In the genomic region with DNA sequence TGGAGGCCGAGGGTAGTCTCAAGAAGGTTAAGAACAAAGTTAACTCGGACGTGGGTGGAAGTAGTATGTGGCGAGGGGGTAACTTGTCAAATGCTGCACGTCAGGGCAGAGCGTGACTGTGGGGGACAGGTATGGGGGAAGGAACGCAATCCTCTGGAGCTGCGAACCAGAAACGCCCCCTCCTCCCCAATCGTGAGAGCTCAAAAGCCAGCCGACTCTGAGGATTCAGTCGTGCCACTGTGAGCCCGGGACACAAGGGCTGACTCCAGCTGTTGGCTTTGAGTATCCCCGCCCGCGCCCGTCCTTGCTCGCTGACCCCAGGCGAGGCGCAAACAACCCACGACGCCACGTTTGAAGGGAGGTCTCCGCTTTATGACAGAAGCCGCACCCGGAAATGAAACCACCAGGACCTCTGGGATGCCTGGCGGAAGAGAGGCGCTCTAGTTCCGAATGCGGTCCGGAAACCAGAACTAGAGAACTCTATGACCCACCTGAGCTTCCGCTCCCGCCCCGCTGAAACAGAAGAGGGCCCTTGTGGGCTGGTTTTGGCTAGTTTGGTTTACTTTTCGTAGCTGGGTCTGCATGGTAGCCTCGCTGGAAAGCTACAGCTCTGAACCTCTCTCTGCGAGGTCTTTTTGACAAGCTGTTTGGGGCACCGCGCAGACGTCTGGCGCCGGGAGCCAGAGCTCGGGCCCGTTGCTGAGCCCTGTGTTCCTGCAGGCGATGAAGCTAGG, we compare ENCODE assay signal across 8 cellular contexts. TPM values are rescaled to one million over a fixed set of nuclear protein-coding genes. Genes with fewer than 3 reads are reported as not detected.
A peak's percentile ranks its signal among the peaks of the same experiment; 100 is the strongest.
DNase-seq lines count a peak whose midpoint lies in the region; ATAC-seq and TF ChIP-seq lines count a peak whose summit lies in the region.

A gene (minus strand): TSS at position 377 of the 734 bp plus-strand sequence. CDS start 550 bp downstream, outside the sequence.

- intact Hi-C loops in adrenal gland (cut with DNase I): no loop called here
- intact Hi-C loops in left cardiac atrium (cut with DNase I): no loop called here
- intact Hi-C loops in posterior cingulate gyrus (cut with DNase I): loop anchor here (1.0 to 10.0 kb wide), 2 partner anchors 9 to 434 kb away; a partner anchor contains a TSS

- no peak for TF ChIP-seq EP300 in upper lobe of left lung (IDR thresholded peaks at IDR 0.05)

- H3K27me3 ChIP-seq in adrenal gland (no peaks in the 10 kb centered on the region), upper lobe of left lung (no peaks in the 10 kb centered on the region)

- peak in 1 of 2 donors; percentile 80 for TF ChIP-seq POLR2A in adrenal gland (IDR thresholded peaks at IDR 0.05)
- TF ChIP-seq POLR2A in upper lobe of left lung (IDR thresholded peaks at IDR 0.05): peak in 3 of 4 donors; percentile 75 to 85 (median 76)

- TF ChIP-seq CTCF in adrenal gland (IDR thresholded peaks at IDR 0.05) (no peak), upper lobe of left lung (IDR thresholded peaks at IDR 0.05) (no peak)

- H3K27ac ChIP-seq in adrenal gland: peak within 1 kb of the TSS; percentile 22 to 91 (median 83)
- peak within 1 kb of the TSS; percentile 84 to 96 (median 87) for H3K27ac ChIP-seq in upper lobe of left lung

- ATAC-seq in HG02759 (IDR thresholded peaks at IDR 0.05; ENCODE audit: unreplicated experiment) (peak; percentile 96), left cardiac atrium (peak; percentile 98 to 99), upper lobe of left lung (ENCODE audit: low FRiP score in 2 of 2) (peak; percentile 97 to 99)

- H3K4me1 ChIP-seq in adrenal gland (replicated peaks in 1 of 2) (peaks cover 14 to 20% of the 10 kb centered on the region in 2 donors), upper lobe of left lung (peaks cover 14 to 21% (median 18%) of the 10 kb centered on the region in 4 donors)

- H3K9me3 ChIP-seq in adrenal gland (replicated peaks in 1 of 3): no peaks in the 10 kb centered on the region
- H3K9me3 ChIP-seq in upper lobe of left lung: no peaks in the 10 kb centered on the region

- H3K36me3 ChIP-seq in adrenal gland (replicated peaks in 1 of 2) (peaks cover 0 to 11% of the 10 kb centered on the region in 2 donors), upper lobe of left lung (peaks cover 0 to 20% (median 2%) of the 10 kb centered on the region in 4 donors)

- peak within 1 kb of the TSS; percentile 91 for H3K4me3 ChIP-seq in GM08714 (ENCODE audit: low read length)
- H3K4me3 ChIP-seq in adrenal gland: peak within 1 kb of the TSS; percentile 29 to 96 (median 50)
- peak within 1 kb of the TSS; percentile 56 to 75 (median 66) for H3K4me3 ChIP-seq in upper lobe of left lung

- WGBS in adrenal gland, 4 donors: 0 to 1% (median 0%) methylated on average over 21 to 45 of the region's 45 CpGs
- WGBS in upper lobe of left lung, 2 donors: 0% methylated on average over 18 to 45 of the region's 45 CpGs

- DNase-seq in NCI-H1436 (lab: John Stamatoyannopoulos, UW) (peak; percentile 85), SW480 (ENCODE audit: low spot score) (peak; percentile 91), adrenal gland (peak; percentile 83 to 96 (median 91)), left cardiac atrium (peak; percentile 93), posterior cingulate gyrus (peak; percentile 88 to 99 (median 94)), upper lobe of left lung (peak; percentile 85 to 94)

RNA-seq across cellular contexts. Expression of the gene that starts here (rescaled TPM):
- total RNA-seq in adrenal gland: 10 to 100 TPM in 5 of 8 donors, 1 to 10 TPM in 3; 8.9 to 16.3 (median 11.5) TPM
- polyA plus RNA-seq in adrenal gland: 10 to 100 TPM in 1 of 3 donors, 1 to 10 TPM in 2; 4.2 to 18.5 (median 4.7) TPM
- total RNA-seq in left cardiac atrium: 1 to 10 TPM; 6.3 to 6.5 TPM
- total RNA-seq in upper lobe of left lung: 1 to 10 TPM; 3.8 to 6.6 (median 5.2) TPM

Comparison
In these comparisons a context has a peak if more than half of its experiments do, and no peak if none do; other contexts are left out.
1. Peak in every context shown above with its lines: DNase-seq, ATAC-seq, H3K4me3 ChIP-seq and H3K27ac ChIP-seq.